Comparison of ENCODE assay signal across 18 cellular contexts in the genomic region with DNA sequence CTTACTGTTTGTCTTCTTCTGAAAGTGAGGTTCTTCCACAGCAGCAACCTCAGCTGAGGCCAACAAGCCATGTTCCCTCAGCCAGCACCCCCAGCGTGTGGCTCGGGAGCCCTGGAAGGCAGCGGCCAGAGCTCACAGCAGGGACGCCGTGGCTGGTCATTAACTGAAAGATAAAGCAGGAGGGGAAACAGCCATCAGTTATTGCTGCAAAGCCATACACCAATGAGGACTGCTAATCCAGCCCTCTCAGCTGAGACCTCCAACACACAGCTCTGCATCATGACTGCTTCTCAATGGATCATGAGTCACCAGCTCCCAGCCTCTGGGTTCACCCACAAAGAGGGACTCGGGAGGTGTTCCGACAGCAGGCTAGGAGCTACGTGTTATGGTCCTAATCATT. TPM values are rescaled to one million over a fixed set of nuclear protein-coding genes. Genes with fewer than 3 reads are reported as not detected.
A peak's percentile ranks its signal among the peaks of the same experiment; 100 is the strongest.
DNase-seq lines count a peak whose midpoint lies in the region; ATAC-seq, FAIRE-seq and TF ChIP-seq lines count a peak whose summit lies in the region.
"Had no signal": no experiment of that assay in that cellular context is flagged by ENCODE, and none has a peak within 500 bp of the region (broad histone marks: within the 10 kb centered on the region; RNA-seq: fewer than 3 reads in every experiment).

No MANE protein-coding gene starts in this region.

- no CpG with 5 or more reads among the region's 8 CpGs for WGBS in IMR-90 (ENCODE audit: extremely low coverage in 2 of 2, insufficient read length in 1 of 2), 2 experiments

- TF ChIP-seq CTCF in IMR-90 (conservative IDR thresholded peaks at IDR 0.05; ENCODE audit: low read depth, low read length) (no peak), astrocyte of the spinal cord (IDR thresholded peaks at IDR 0.05; ENCODE audit: low read depth, low read length) (no peak), keratinocyte (optimal IDR thresholded peaks at IDR 0.05 in 1 of 3, IDR thresholded peaks at IDR 0.05 in 1 of 3, conservative IDR thresholded peaks at IDR 0.05 in 1 of 3; ENCODE audit: extremely low read depth in 1 of 3, insufficient read depth in 2 of 3, low read length in 3 of 3) (no peak)

- no peak overlapping the region for H4K8ac ChIP-seq in IMR-90 (ENCODE audit: low read depth in 2 of 2, low read length in 2 of 2)

- no peak for TF ChIP-seq POLR2A in IMR-90 (IDR thresholded peaks at IDR 0.05; ENCODE audit: low read depth, low read length)

- no peak overlapping the region for H3K14ac ChIP-seq in IMR-90 (replicated peaks; ENCODE audit: low read depth, low read length)

- H3K4me2 ChIP-seq in IMR-90 (ENCODE audit: low read depth, low read length) (0 out of 2 replicates have a peak overlapping the region, but pooled peaks have one; percentile 18), keratinocyte (ENCODE audit: control insufficient read depth, extremely low read depth, insufficient read depth, low read depth, low read length) (peak overlapping the region; percentile 72)

- H3K18ac ChIP-seq in IMR-90 (ENCODE audit: low read depth, low read length) = peak overlapping the region; percentile 51

- H3K4me1 ChIP-seq in IMR-90 (ENCODE audit: control insufficient read depth, insufficient read depth, low read length) (peaks cover 36% of the 10 kb centered on the region), keratinocyte (ENCODE audit: control insufficient read depth, extremely low read depth, insufficient read depth, low read length) (peaks cover 82% of the 10 kb centered on the region)

- DNase-seq in IMR-90 = peak; percentile 76
- DNase-seq in astrocyte of the spinal cord (ENCODE audit: low read depth, low spot score) = peak; percentile 95
- DNase-seq in keratinocyte (ENCODE audit: low read depth, low spot score) = no peak
- DNase-seq in smooth muscle cell of the brain vasculature (ENCODE audit: low read depth, low spot score) = peak; percentile 88
- no peak for DNase-seq in SHP77 treated with DMSO at 0.1 percent for 48 hours (lab: John Stamatoyannopoulos, UW)
- DNase-seq in NCI-H1092 (lab: John Stamatoyannopoulos, UW) = no peak
- DNase-seq in activated CD4-positive, alpha-beta T cell treated with anti-CD3 and anti-CD28 coated beads, Interleukin-2, amount 50 U/mL, for 4 hours = no peak
- DNase-seq: activated CD4-positive, alpha-beta T cell treated with anti-CD3 and anti-CD28 coated beads, Interleukin-2, amount 50 U/mL, for 1 hour; activated naive CD4-positive, alpha-beta T cell treated with anti-CD3 and anti-CD28 coated beads, Interleukin-2, amount 10 ng/mL, durations not matched to agents 7 days and 5 days; effector memory CD4-positive, alpha-beta T cell; foreskin melanocyte; H7; mammary epithelial cell; NCI-H2171 treated with DMSO at 0.1 percent for 48 hours; T1000 had no signal

- H3K9me3 ChIP-seq in IMR-90 (ENCODE audit: control insufficient read depth, insufficient read depth, low read length) = no peaks in the 10 kb centered on the region
- H3K9me3 ChIP-seq in keratinocyte (ENCODE audit: control insufficient read depth, low read depth, low read length) = no peaks in the 10 kb centered on the region

- H3K27me3 ChIP-seq in IMR-90 (ENCODE audit: control insufficient read depth, insufficient read depth, low read length) (no peaks in the 10 kb centered on the region), keratinocyte (ENCODE audit: control insufficient read depth, extremely low read depth, insufficient read depth, low read length) (no peaks in the 10 kb centered on the region)
- H3K27me3 ChIP-seq: cardiac muscle cell had no signal

- H2AK5ac ChIP-seq in IMR-90 (ENCODE audit: low read depth, low read length) = peak overlapping the region; percentile 42

- no peak overlapping the region for H2BK5ac ChIP-seq in IMR-90 (ENCODE audit: low read depth, low read length, poor library complexity, severe bottlenecking)

- no peak overlapping the region for H3K4ac ChIP-seq in IMR-90 (ENCODE audit: low read depth, low read length)

- TF ChIP-seq RAD21 in IMR-90 (IDR thresholded peaks at IDR 0.05; ENCODE audit: low read length) = no peak

- no peak overlapping the region for H4K5ac ChIP-seq in IMR-90 (ENCODE audit: low read depth, low read length)

- H4K91ac ChIP-seq in IMR-90 (ENCODE audit: insufficient read depth, low read depth, low read length) = peak overlapping the region; percentile 4; the same call in 1 of the 2 replicates

- BruUV-seq in IMR-90 (replicated peaks; lab: Mats Ljungman, UMichigan) = no TSS peak

- H3K9ac ChIP-seq in IMR-90 (ENCODE audit: low read depth, low read length) = no peak overlapping the region
- no peak overlapping the region for H3K9ac ChIP-seq in keratinocyte (ENCODE audit: control insufficient read depth, extremely low read depth, insufficient read depth, low read length)

- H3K9me1 ChIP-seq in IMR-90 (ENCODE audit: insufficient read depth, low read length) = peaks cover 38% of the 10 kb centered on the region
- no peaks in the 10 kb centered on the region for H3K9me1 ChIP-seq in keratinocyte (ENCODE audit: control insufficient read depth, extremely low read depth, insufficient read depth, low read length)

- no peak overlapping the region; the same call in 2 of the 3 replicates for H2BK15ac ChIP-seq in IMR-90 (ENCODE audit: low read depth, low read length)

- dilution Hi-C loops in IMR-90 (cut with HindIII; ENCODE audit: low sequenced_read_pairs, unreplicated experiment) = no loop called here
- dilution Hi-C loops in keratinocyte (cut with MboI; ENCODE audit: extremely low pct_ligation_motif_present, low sequenced_read_pairs) = no loop called here

- H3K4me3 ChIP-seq in IMR-90 (ENCODE audit: insufficient read depth, low read depth, low read length) (no peak overlapping the region), astrocyte of the spinal cord (ENCODE audit: low read depth, low read length) (no peak overlapping the region), keratinocyte (ENCODE audit: control insufficient read depth in 2 of 3, extremely low read depth in 1 of 3, insufficient read depth in 2 of 3, low read depth in 1 of 3, low read length in 3 of 3) (peak overlapping the region in 2 of 3 experiments; percentile 36 to 52)
- H3K4me3 ChIP-seq: cardiac muscle cell had no signal

- intact Hi-C loops in IMR-90 (cut with micrococcal nuclease) = no loop called here

- ATAC-seq in IMR-90 (ENCODE audit: low read depth) (peak; percentile 59), HG03097 (IDR thresholded peaks at IDR 0.05; ENCODE audit: low FRiP score, unreplicated experiment) (no peak)

- in situ Hi-C loops in IMR-90 (cut with MboI; ENCODE audit: low sequenced_read_pairs) (no loop called here), astrocyte of the spinal cord (cut with HindIII; ENCODE audit: low sequenced_read_pairs) (no loop called here)

- H3K27ac ChIP-seq in IMR-90 (ENCODE audit: insufficient read depth, low read length) (no peak overlapping the region; the same call in 1 of the 2 replicates), keratinocyte (ENCODE audit: control insufficient read depth, insufficient read depth, low read length) (peak overlapping the region; percentile 59)
- H3K27ac ChIP-seq: C4-2B, cardiac muscle cell had no signal

- peaks cover 24 to 80% of the 10 kb centered on the region in 2 experiments for H3K79me1 ChIP-seq in IMR-90 (ENCODE audit: low read depth in 1 of 2, low read length in 2 of 2)

- peaks cover 19% of the 10 kb centered on the region; the same call in 1 of the 2 replicates for H3K36me3 ChIP-seq in IMR-90 (ENCODE audit: control insufficient read depth, insufficient read depth, low read length)
- no peaks in the 10 kb centered on the region for H3K36me3 ChIP-seq in keratinocyte (ENCODE audit: control insufficient read depth in 2 of 2, extremely low read depth in 1 of 2, insufficient read depth in 2 of 2, low read length in 2 of 2)
- H3K36me3 ChIP-seq: cardiac muscle cell had no signal

- no peak overlapping the region for H2AK9ac ChIP-seq in IMR-90 (replicated peaks; ENCODE audit: low read depth, low read length, poor library complexity)

- H3K56ac ChIP-seq in IMR-90 (ENCODE audit: extremely low read depth, insufficient read depth, low read length) = no peak overlapping the region

- CTCF ChIA-PET in IMR-90 (lab: Yijun Ruan, JAX) = interaction anchor here (0.7 to 1.2 kb wide), 2 partner anchors 43 to 45 kb away, joined by 4 to 5 read pairs; no protein-coding TSS in a partner anchor

- peaks cover 70% of the 10 kb centered on the region for H3K79me2 ChIP-seq in keratinocyte (ENCODE audit: control insufficient read depth, insufficient read depth, low read length)

- H2BK120ac ChIP-seq in IMR-90 (ENCODE audit: low read depth, low read length) = no peak overlapping the region

- POLR2A ChIA-PET in IMR-90 (lab: Charles Lee; ENCODE audit: unreplicated experiment) = interaction anchor here (0.5 kb wide), 1 partner anchor 16 kb away, joined by 5 read pairs; no protein-coding TSS in a partner anchor

- no peak overlapping the region for H2BK20ac ChIP-seq in IMR-90 (ENCODE audit: low read depth, low read length)

- peaks cover 81% of the 10 kb centered on the region for H4K20me1 ChIP-seq in IMR-90 (ENCODE audit: insufficient read depth, low read length)
- H4K20me1 ChIP-seq in keratinocyte (ENCODE audit: control insufficient read depth, extremely low read depth, insufficient read depth, low read length) = no peaks in the 10 kb centered on the region

- H2AFZ ChIP-seq in IMR-90 (replicated peaks; ENCODE audit: low read length, poor library complexity) (no peak overlapping the region), keratinocyte (ENCODE audit: control insufficient read depth, low read length) (no peak overlapping the region)

- no peak overlapping the region for H3K23ac ChIP-seq in IMR-90 (ENCODE audit: low read depth, low read length)

- FAIRE-seq in keratinocyte (lab: Jason Lieb, UNC) = peak; percentile 96

TF ChIP-seq in IMR-90, 13 proteins besides CTCF, POLR2A, EP300 and RAD21:
- no peak for TF ChIP-seq RCOR1 (IDR thresholded peaks at IDR 0.05; ENCODE audit: insufficient replicate concordance, low read length)
- TF ChIP-seq FOS (IDR thresholded peaks at IDR 0.05; ENCODE audit: low read depth, low read length) = peak; percentile 20; the same call in 1 of the 2 replicates
- TF ChIP-seq MXI1 (IDR thresholded peaks at IDR 0.05; ENCODE audit: borderline replicate concordance, low read depth, low read length) = no peak

RNA-seq across cellular contexts. Expression of a gene that starts 24.3 kb away (rescaled TPM):
- 43.6 and 52.2 TPM in 2 replicates for total RNA-seq in IMR-90 (2012; rRNA removed)
- 4.3 and 5.8 TPM in 2 replicates for polyA plus RNA-seq in IMR-90 (2012; rRNA removed)
- polyA plus RNA-seq in IMR-90 (2012; cell fraction: cytosol; rRNA removed) = 3.5 and 4.7 TPM in 2 replicates
- polyA plus RNA-seq in IMR-90 (2012; cell fraction: nucleus; rRNA removed; ENCODE audit: low replicate concordance) = 5.0 and 11.1 TPM in 2 replicates
- 20.8 to 35.9 TPM (median 23.0 TPM) in 3 replicates for polyA plus RNA-seq in keratinocyte
- polyA plus RNA-seq in keratinocyte (2011; ENCODE audit: low read depth) = 2.5 TPM
- polyA plus RNA-seq in keratinocyte (2011; cell fraction: cytosol; rRNA removed) = 4.2 and 6.8 TPM in 2 replicates
- 45.6 and 53.6 TPM in 2 replicates for polyA plus RNA-seq in keratinocyte (2011; cell fraction: nucleus; rRNA removed)
- 4.2 and 27.7 TPM in 2 replicates for polyA plus RNA-seq in keratinocyte (2012; ENCODE audit: low replicate concordance)
- polyA minus RNA-seq in keratinocyte = 262 to 318 TPM (median 305 TPM) in 3 replicates
- polyA minus RNA-seq in keratinocyte (2011; cell fraction: cytosol; rRNA and poly(A)+ RNA removed) = 47.2 TPM
- polyA minus RNA-seq in keratinocyte (2011; cell fraction: nucleus; rRNA and poly(A)+ RNA removed) = 243 and 353 TPM in 2 replicates

Comparison
In these comparisons a context has a peak if more than half of its experiments do, and no peak if none do; other contexts are left out.
1. DNase-seq: peak in IMR-90 (single experiment), astrocyte of the spinal cord (single experiment) and smooth muscle cell of the brain vasculature (single experiment); none in keratinocyte (single experiment), SHP77 treated with DMSO at 0.1 percent for 48 hours (single experiment), NCI-H1092 (single experiment) and activated CD4-positive, alpha-beta T cell treated with anti-CD3 and anti-CD28 coated beads, Interleukin-2, amount 50 U/mL, for 4 hours (0 of 2).
2. H3K4me3 ChIP-seq: peak in keratinocyte (2 of 3); none in IMR-90 (single experiment) and astrocyte of the spinal cord (single experiment).